27 cellular contexts compared by ENCODE assay signal in the genomic region with DNA sequence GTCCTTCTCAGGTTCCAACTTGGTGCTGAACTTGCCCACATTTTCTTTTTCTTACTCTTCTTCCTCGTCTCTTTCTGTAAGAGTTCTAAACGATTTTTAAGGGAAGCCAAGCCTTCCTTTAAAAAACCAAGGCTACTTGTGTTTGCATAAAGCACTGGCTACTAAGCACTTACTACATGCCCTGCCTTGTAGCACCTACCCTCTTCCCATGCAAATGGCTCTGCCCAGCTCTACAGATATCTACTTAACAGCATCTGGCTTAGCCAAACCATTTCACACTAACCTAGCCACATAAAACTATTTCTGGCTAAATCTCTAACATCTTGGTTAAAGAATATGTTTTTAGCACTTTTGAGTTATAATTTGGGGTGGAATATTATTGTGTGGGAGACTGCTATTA.
"Had no signal": no experiment of that assay in that cellular context is flagged by ENCODE, and none has a peak within 500 bp of the region (broad histone marks: within the 10 kb centered on the region; RNA-seq: fewer than 3 reads in every experiment).

No MANE protein-coding gene starts in this region.

- H3K9me3 ChIP-seq: MG63 had no signal

- DNase-seq: activated B cell treated with CpG ODN at 0.5 μM for 24 hours; activated CD4-positive, alpha-beta T cell treated with anti-CD3 and anti-CD28 coated beads for 1 hour; activated CD4-positive, alpha-beta T cell treated with anti-CD3 and anti-CD28 coated beads, Interleukin-2, amount 10 ng/mL, durations not matched to agents 24 days and 14 days; activated CD4-positive, alpha-beta T cell treated with anti-CD3 and anti-CD28 coated beads, Interleukin-2, amount 50 U/mL, for 48 hours; activated CD8-positive, alpha-beta memory T cell treated with anti-CD3 and anti-CD28 coated beads, Interleukin-2, amount 10 ng/mL, durations not matched to agents 7 days and 5 days; activated effector memory CD4-positive, alpha-beta T cell treated with anti-CD3 and anti-CD28 coated beads, Interleukin-2, amount 50 U/mL, for 16 hours; activated naive CD4-positive, alpha-beta T cell treated with Interleukin-2 at 50 U/mL for 16 hours; activated naive CD8-positive, alpha-beta T cell treated with anti-CD3 and anti-CD28 coated beads, Interleukin-2, amount 50 U/mL, for 24 hours; activated T-cell treated with anti-CD3 and anti-CD28 coated beads, Interleukin-2, amount 50 U/mL, for 4 hours; amniotic stem cell; MG63; MV-4-11; NCI-H1092 treated with DMSO at 0.1 percent for 48 hours; NCI-H1417 treated with DMSO at 0.1 percent for 48 hours; NCI-H1694; NCI-H2029; NCI-H2107; NCI-H2171 treated with DMSO at 0.1 percent for 48 hours; NCI-H226; NCI-H510A; NCI-H526 treated with DMSO at 0.1 percent for 48 hours; NCI-H82; SIG-M5; T-helper 17 cell; T-helper 9 cell had no signal

- H3K4me1 Mint-ChIP-seq: activated B cell treated with CpG ODN at 0.5 μM for 24 hours; activated CD4-positive, alpha-beta T cell treated with anti-CD3 and anti-CD28 coated beads, Interleukin-2, amount 10 ng/mL, durations not matched to agents 24 days and 14 days had no signal

- H3K4me3 ChIP-seq: MG63 had no signal

- ATAC-seq: activated CD8-positive, alpha-beta memory T cell treated with anti-CD3 and anti-CD28 coated beads, Interleukin-2, amount 10 ng/mL, durations not matched to agents 7 days and 5 days; activated naive CD4-positive, alpha-beta T cell treated with anti-CD3 and anti-CD28 coated beads, Interleukin-2, amount 50 U/mL, for 72 hours; activated naive CD8-positive, alpha-beta T cell treated with anti-CD3 and anti-CD28 coated beads, Interleukin-2, amount 50 U/mL, for 24 hours; activated T-cell treated with anti-CD3 and anti-CD28 coated beads, Interleukin-2, amount 50 U/mL, for 4 hours; T-helper 17 cell had no signal

- H3K27me3 ChIP-seq: MG63 had no signal

- H3K36me3 ChIP-seq: MG63 had no signal

- H3K27ac Mint-ChIP-seq: activated B cell treated with CpG ODN at 0.5 μM for 24 hours; activated CD4-positive, alpha-beta T cell treated with anti-CD3 and anti-CD28 coated beads, Interleukin-2, amount 10 ng/mL, durations not matched to agents 24 days and 14 days; activated CD8-positive, alpha-beta memory T cell treated with anti-CD3 and anti-CD28 coated beads, Interleukin-2, amount 10 ng/mL, durations not matched to agents 7 days and 5 days; activated naive CD4-positive, alpha-beta T cell treated with anti-CD3 and anti-CD28 coated beads, Interleukin-2, amount 50 U/mL, for 72 hours; activated naive CD8-positive, alpha-beta T cell treated with anti-CD3 and anti-CD28 coated beads, Interleukin-2, amount 50 U/mL, for 24 hours; brain; T-helper 17 cell had no signal

- H3K9me3 Mint-ChIP-seq: activated B cell treated with CpG ODN at 0.5 μM for 24 hours; activated CD4-positive, alpha-beta T cell treated with anti-CD3 and anti-CD28 coated beads, Interleukin-2, amount 10 ng/mL, durations not matched to agents 24 days and 14 days; activated naive CD4-positive, alpha-beta T cell treated with anti-CD3 and anti-CD28 coated beads, Interleukin-2, amount 50 U/mL, for 72 hours; activated naive CD8-positive, alpha-beta T cell treated with anti-CD3 and anti-CD28 coated beads, Interleukin-2, amount 50 U/mL, for 24 hours; activated T-cell treated with anti-CD3 and anti-CD28 coated beads, Interleukin-2, amount 50 U/mL, for 4 hours had no signal

- H3K36me3 Mint-ChIP-seq: activated CD8-positive, alpha-beta memory T cell treated with anti-CD3 and anti-CD28 coated beads, Interleukin-2, amount 10 ng/mL, durations not matched to agents 7 days and 5 days; activated naive CD4-positive, alpha-beta T cell treated with anti-CD3 and anti-CD28 coated beads, Interleukin-2, amount 50 U/mL, for 72 hours; brain had no signal

- H3K4me3 Mint-ChIP-seq: activated B cell treated with CpG ODN at 0.5 μM for 24 hours; activated CD4-positive, alpha-beta T cell treated with anti-CD3 and anti-CD28 coated beads, Interleukin-2, amount 10 ng/mL, durations not matched to agents 24 days and 14 days; activated CD8-positive, alpha-beta memory T cell treated with anti-CD3 and anti-CD28 coated beads, Interleukin-2, amount 10 ng/mL, durations not matched to agents 7 days and 5 days; activated naive CD8-positive, alpha-beta T cell treated with anti-CD3 and anti-CD28 coated beads, Interleukin-2, amount 50 U/mL, for 24 hours; activated T-cell treated with anti-CD3 and anti-CD28 coated beads, Interleukin-2, amount 50 U/mL, for 4 hours; brain; T-helper 17 cell had no signal
